ENCODE assay signal across 17 cellular contexts in genomic region chr14:76331328-76332011, GRCh38. TPM values are rescaled to one million over a fixed set of nuclear protein-coding genes. Genes with fewer than 3 reads are reported as not detected.
"Had no signal": no experiment of that assay in that cellular context is flagged by ENCODE, and none has a peak within 500 bp of the region (broad histone marks: within the 10 kb centered on the region; RNA-seq: fewer than 3 reads in every experiment).

No MANE protein-coding gene starts in this region.

- H3K27me3 ChIP-seq: right atrium auricular region had no signal

- H3K4me1 ChIP-seq: adrenal gland had no signal

- H3K36me3 ChIP-seq: adrenal gland, cardiac muscle cell, right atrium auricular region, transverse colon had no signal

- H3K9me3 ChIP-seq: adrenal gland, right atrium auricular region, transverse colon had no signal

- H3K4me3 ChIP-seq: adrenal gland, cardiac muscle cell, dorsolateral prefrontal cortex, right atrium auricular region, transverse colon had no signal

- DNase-seq: activated CD8-positive, alpha-beta memory T cell treated with anti-CD3 and anti-CD28 coated beads, Interleukin-2, amount 50 U/mL, for 48 hours; activated T-cell treated with anti-CD3 and anti-CD28 coated beads, Interleukin-2, amount 50 U/mL, for 72 hours; adrenal gland; head of caudate nucleus; immature natural killer cell; nucleus accumbens; small intestine; stimulated activated CD4-positive, alpha-beta T cell treated with anti-CD3 and anti-CD28 coated beads, Interleukin-4, amount 100 ng/mL, for 24 hours; stimulated activated CD8-positive, alpha-beta memory T cell treated with anti-CD3 and anti-CD28 coated beads, Interleukin-4, amount 100 ng/mL, for 48 hours; stimulated activated naive CD8-positive, alpha-beta T cell treated with anti-CD3 and anti-CD28 coated beads, Interleukin-15, Interleukin-2, amounts not matched to agents 100 U/mL and 50 U/mL, for 24 hours; T-helper 2 cell; transverse colon had no signal

- ATAC-seq: activated CD4-positive, CD25-positive, alpha-beta regulatory T cell treated with anti-CD3 and anti-CD28 coated beads, Interleukin-2, amount 50 U/mL, for 24 hours; natural killer cell treated with Interleukin-12 subunit alpha and Interleukin-12 subunit beta and Interleukin-15 and Interleukin-18, amount 100 ng/mL, for 72 hours; stimulated activated naive CD8-positive, alpha-beta T cell treated with anti-CD3 and anti-CD28 coated beads, Interleukin-15, Interleukin-2, amounts not matched to agents 100 U/mL and 50 U/mL, for 24 hours had no signal

- H3K27ac ChIP-seq: adrenal gland, cardiac muscle cell, dorsolateral prefrontal cortex, right atrium auricular region, transverse colon had no signal

RNA-seq across cellular contexts. Expression of gene ESRRB, which starts 44.5 kb away (rescaled TPM):
- polyA plus RNA-seq: immature natural killer cell had no signal
